Comparison of ENCODE assay signal across 16 cellular contexts in the genomic region with DNA sequence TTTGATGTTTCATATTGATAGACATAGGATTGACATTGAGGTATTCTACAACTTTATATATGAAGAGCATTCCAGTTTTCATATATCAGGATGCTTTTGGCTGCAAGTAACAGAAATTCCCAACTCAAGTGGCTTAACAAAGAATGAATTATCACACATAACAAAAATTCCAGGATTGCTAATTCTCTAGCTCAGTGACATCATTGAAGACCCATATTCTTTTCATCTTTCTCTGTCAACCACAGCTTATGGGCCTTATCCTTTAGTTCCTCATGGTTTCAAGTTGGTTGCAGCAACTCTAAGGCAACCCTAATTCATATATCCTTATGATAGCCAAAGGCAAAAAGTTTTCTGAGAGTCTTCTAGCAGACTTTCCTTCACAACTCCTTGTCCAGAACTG.
DNase-seq lines count a peak whose midpoint lies in the region; ATAC-seq and TF ChIP-seq lines count a peak whose summit lies in the region.
"Had no signal": no experiment of that assay in that cellular context is flagged by ENCODE, and none has a peak within 500 bp of the region (broad histone marks: within the 10 kb centered on the region; RNA-seq: fewer than 3 reads in every experiment).

No MANE protein-coding gene starts in this region.

- no peaks in the 10 kb centered on the region for H3K9me2 ChIP-seq in MM.1S (replicated peaks; ENCODE audit: insufficient read depth, low read length)

- H3K4me1 ChIP-seq in MM.1S (ENCODE audit: low read length): no peaks in the 10 kb centered on the region
- H3K4me1 ChIP-seq: HAP-1 had no signal

- no peaks in the 10 kb centered on the region for H3K79me2 ChIP-seq in MM.1S (ENCODE audit: low read length)

- H3K27me3 Mint-ChIP-seq in glutamatergic neuron (ENCODE audit: unreplicated experiment): no peaks in the 10 kb centered on the region
- no peaks in the 10 kb centered on the region for H3K27me3 Mint-ChIP-seq in stimulated activated naive CD8-positive, alpha-beta T cell treated with anti-CD3 and anti-CD28 coated beads, Interleukin-15, amount 100 ng/mL, for 72 hours
- H3K27me3 Mint-ChIP-seq: B cell; CD4-positive, alpha-beta memory T cell had no signal

- H3K4me3 Mint-ChIP-seq in glutamatergic neuron (ENCODE audit: unreplicated experiment): no peak overlapping the region
- no peak overlapping the region for H3K4me3 Mint-ChIP-seq in stimulated activated naive CD8-positive, alpha-beta T cell treated with anti-CD3 and anti-CD28 coated beads, Interleukin-15, amount 100 ng/mL, for 72 hours
- H3K4me3 Mint-ChIP-seq: B cell; CD4-positive, alpha-beta memory T cell had no signal

- no peaks in the 10 kb centered on the region for H3K9me3 Mint-ChIP-seq in glutamatergic neuron (ENCODE audit: unreplicated experiment)
- H3K9me3 Mint-ChIP-seq in stimulated activated naive CD8-positive, alpha-beta T cell treated with anti-CD3 and anti-CD28 coated beads, Interleukin-15, amount 100 ng/mL, for 72 hours: no peaks in the 10 kb centered on the region
- H3K9me3 Mint-ChIP-seq: CD4-positive, alpha-beta memory T cell had no signal

- H3K36me3 ChIP-seq in MM.1S (replicated peaks; ENCODE audit: insufficient read depth, low read length): no peaks in the 10 kb centered on the region
- H3K36me3 ChIP-seq: HAP-1 had no signal

- DNase-seq in EH (ENCODE audit: low read depth) (peak; percentile 58), amniotic epithelial cell (ENCODE audit: low read depth) (peak; percentile 30), foreskin melanocyte (peak; percentile 33), glutamatergic neuron (no peak), MM.1S (no peak)
- DNase-seq in stimulated activated naive CD8-positive, alpha-beta T cell treated with anti-CD3 and anti-CD28 coated beads, Interleukin-15, amount 100 ng/mL, for 72 hours: no peak
- DNase-seq: ACHN; C1 segment of cervical spinal cord; CD4-positive, alpha-beta memory T cell; DMS79; GDM1 had no signal

- no peak overlapping the region for H3K27ac Mint-ChIP-seq in glutamatergic neuron (ENCODE audit: unreplicated experiment)
- peak overlapping the region in 1 of 2 donors; percentile 34 for H3K27ac Mint-ChIP-seq in stimulated activated naive CD8-positive, alpha-beta T cell treated with anti-CD3 and anti-CD28 coated beads, Interleukin-15, amount 100 ng/mL, for 72 hours
- H3K27ac Mint-ChIP-seq: B cell had no signal

- no peaks in the 10 kb centered on the region for H4K20me1 ChIP-seq in MM.1S (ENCODE audit: insufficient read depth, low read length)

- no peak overlapping the region for H2AFZ ChIP-seq in MM.1S (ENCODE audit: low read length)

- H3K4me2 ChIP-seq in MM.1S (ENCODE audit: low read depth, low read length): no peak overlapping the region

- H3K27ac ChIP-seq in MM.1S (ENCODE audit: low read length): no peak overlapping the region
- H3K27ac ChIP-seq: HL-60 had no signal

- no peaks in the 10 kb centered on the region for H3F3A ChIP-seq in MM.1S (ENCODE audit: insufficient read depth, low read length)

- no peaks in the 10 kb centered on the region for H3K9me3 ChIP-seq in MM.1S (replicated peaks; ENCODE audit: insufficient read depth, low read length)
- H3K9me3 ChIP-seq: HAP-1 had no signal

- no peaks in the 10 kb centered on the region for H3K4me1 Mint-ChIP-seq in glutamatergic neuron (ENCODE audit: low read depth, unreplicated experiment)
- H3K4me1 Mint-ChIP-seq in stimulated activated naive CD8-positive, alpha-beta T cell treated with anti-CD3 and anti-CD28 coated beads, Interleukin-15, amount 100 ng/mL, for 72 hours: peaks cover 6% of the 10 kb centered on the region
- H3K4me1 Mint-ChIP-seq: B cell had no signal

- no peak overlapping the region for H3K4me3 ChIP-seq in MM.1S (ENCODE audit: low read length)
- H3K4me3 ChIP-seq: HAP-1, K562 had no signal

- TF ChIP-seq CTCF in glutamatergic neuron (IDR thresholded peaks at IDR 0.05; ENCODE audit: partially characterized antibody, unreplicated experiment): no peak
- TF ChIP-seq CTCF in MM.1S (IDR thresholded peaks at IDR 0.05; ENCODE audit: low read length): no peak

- no peak for ATAC-seq in HG02642 (IDR thresholded peaks at IDR 0.05; ENCODE audit: poor library complexity, unreplicated experiment)
- no peak for ATAC-seq in stimulated activated naive CD8-positive, alpha-beta T cell treated with anti-CD3 and anti-CD28 coated beads, Interleukin-15, amount 100 ng/mL, for 72 hours
- ATAC-seq: K562 had no signal

- no peak overlapping the region for H3K9ac ChIP-seq in MM.1S (ENCODE audit: low read length)

- H3K27me3 ChIP-seq in MM.1S (replicated peaks; ENCODE audit: insufficient read depth, low read length): no peaks in the 10 kb centered on the region

- H3K36me3 Mint-ChIP-seq in glutamatergic neuron (ENCODE audit: unreplicated experiment): no peaks in the 10 kb centered on the region

Comparison
In these comparisons a context has a peak if more than half of its experiments do, and no peak if none do; other contexts are left out.
1. DNase-seq: peak in EH (single experiment), amniotic epithelial cell (single experiment) and foreskin melanocyte (single experiment); none in glutamatergic neuron (single experiment), MM.1S (single experiment) and stimulated activated naive CD8-positive, alpha-beta T cell treated with anti-CD3 and anti-CD28 coated beads, Interleukin-15, amount 100 ng/mL, for 72 hours (0 of 2).